1 cellular context compared by ENCODE assay signal in genomic region chr11:67440229-67441081, GRCh38.
TF ChIP-seq lines count a peak whose summit lies in the region.

No MANE protein-coding gene starts in this region.

TF ChIP-seq in HEK293, 187 proteins besides CTCF, POLR2A, EP300 and RAD21:
- TF ChIP-seq ZFP41 (tag by site-specific recombination; IDR thresholded peaks at IDR 0.05; ENCODE audit: borderline replicate concordance) = no peak
- peak; percentile 16; the same call in 1 of the 2 replicates for TF ChIP-seq ZFHX2 (tag by site-specific recombination; conservative IDR thresholded peaks at IDR 0.05)
